Comparison of ENCODE assay signal across 28 cellular contexts in genomic region chr14:105605501-105606304, GRCh38.
A peak's percentile ranks its signal among the peaks of the same experiment; 100 is the strongest.
DNase-seq lines count a peak whose midpoint lies in the region; ATAC-seq and TF ChIP-seq lines count a peak whose summit lies in the region.
"Had no signal": no experiment of that assay in that cellular context is flagged by ENCODE, and none has a peak within 500 bp of the region (broad histone marks: within the 10 kb centered on the region; RNA-seq: fewer than 3 reads in every experiment).

No MANE protein-coding gene starts in this region.

- H3K27me3 ChIP-seq in colonic mucosa: no peaks in the 10 kb centered on the region
- no peaks in the 10 kb centered on the region for H3K27me3 ChIP-seq in thyroid gland
- H3K27me3 ChIP-seq: Peyer's patch, uterus had no signal

- no peaks in the 10 kb centered on the region for H3K4me1 Mint-ChIP-seq in activated CD4-positive, alpha-beta T cell treated with anti-CD3 and anti-CD28 coated beads, Interleukin-2, amount 10 ng/mL, durations not matched to agents 24 days and 14 days
- no peaks in the 10 kb centered on the region for H3K4me1 Mint-ChIP-seq in activated CD4-positive, alpha-beta T cell treated with anti-CD3 and anti-CD28 coated beads, Interleukin-2, amount 10 ng/mL, durations not matched to agents 7 days and 5 days
- peaks cover 5% of the 10 kb centered on the region for H3K4me1 Mint-ChIP-seq in CD14-positive monocyte
- H3K4me1 Mint-ChIP-seq: CD8-positive, alpha-beta memory T cell; GM23338; nephron progenitor cell had no signal

- H3K9me3 ChIP-seq in colonic mucosa: no peaks in the 10 kb centered on the region
- no peaks in the 10 kb centered on the region for H3K9me3 ChIP-seq in thyroid gland
- H3K9me3 ChIP-seq: Peyer's patch, SJCRH30, uterus had no signal

- H3K27ac Mint-ChIP-seq in activated CD4-positive, alpha-beta T cell treated with anti-CD3 and anti-CD28 coated beads, Interleukin-2, amount 10 ng/mL, durations not matched to agents 24 days and 14 days: no peak overlapping the region
- no peak overlapping the region for H3K27ac Mint-ChIP-seq in activated CD4-positive, alpha-beta T cell treated with anti-CD3 and anti-CD28 coated beads, Interleukin-2, amount 10 ng/mL, durations not matched to agents 7 days and 5 days
- no peak overlapping the region for H3K27ac Mint-ChIP-seq in CD14-positive monocyte
- H3K27ac Mint-ChIP-seq: activated CD4-positive, alpha-beta memory T cell treated with anti-CD3 and anti-CD28 coated beads for 36 hours; CD8-positive, alpha-beta memory T cell; GM23338; nephron progenitor cell had no signal

- H3K36me3 Mint-ChIP-seq in activated CD4-positive, alpha-beta T cell treated with anti-CD3 and anti-CD28 coated beads, Interleukin-2, amount 10 ng/mL, durations not matched to agents 24 days and 14 days (ENCODE audit: low read depth): no peaks in the 10 kb centered on the region
- H3K36me3 Mint-ChIP-seq in activated CD4-positive, alpha-beta T cell treated with anti-CD3 and anti-CD28 coated beads, Interleukin-2, amount 10 ng/mL, durations not matched to agents 7 days and 5 days (ENCODE audit: low read depth): no peaks in the 10 kb centered on the region
- H3K36me3 Mint-ChIP-seq in CD14-positive monocyte: no peaks in the 10 kb centered on the region
- H3K36me3 Mint-ChIP-seq: activated CD4-positive, alpha-beta memory T cell treated with anti-CD3 and anti-CD28 coated beads for 36 hours; CD8-positive, alpha-beta memory T cell had no signal

- no peak overlapping the region for H3K4me3 Mint-ChIP-seq in activated CD4-positive, alpha-beta T cell treated with anti-CD3 and anti-CD28 coated beads, Interleukin-2, amount 10 ng/mL, durations not matched to agents 24 days and 14 days
- no peak overlapping the region for H3K4me3 Mint-ChIP-seq in activated CD4-positive, alpha-beta T cell treated with anti-CD3 and anti-CD28 coated beads, Interleukin-2, amount 10 ng/mL, durations not matched to agents 7 days and 5 days
- H3K4me3 Mint-ChIP-seq in CD14-positive monocyte: no peak overlapping the region
- H3K4me3 Mint-ChIP-seq: activated CD4-positive, alpha-beta memory T cell treated with anti-CD3 and anti-CD28 coated beads for 36 hours; CD8-positive, alpha-beta memory T cell; GM23338; nephron progenitor cell had no signal

- H3K4me1 ChIP-seq in colonic mucosa: no peaks in the 10 kb centered on the region
- H3K4me1 ChIP-seq in thyroid gland: no peaks in the 10 kb centered on the region
- H3K4me1 ChIP-seq: parathyroid adenoma, Peyer's patch, SJCRH30, uterus had no signal

- H3K4me3 ChIP-seq in colonic mucosa (no peak overlapping the region), thyroid gland (replicated peaks in 1 of 3) (no peak overlapping the region)
- H3K4me3 ChIP-seq: GM23338, Peyer's patch, SJCRH30, uterus had no signal

- WGBS in thyroid gland, 2 donors: 83 to 95% methylated on average over 12 to 13 of the region's 21 CpGs

- peak; percentile 51 for DNase-seq in activated CD4-positive, alpha-beta T cell treated with anti-CD3 and anti-CD28 coated beads, Interleukin-2, amount 10 ng/mL, durations not matched to agents 24 days and 14 days
- DNase-seq in activated CD4-positive, alpha-beta T cell treated with anti-CD3 and anti-CD28 coated beads, Interleukin-2, amount 10 ng/mL, durations not matched to agents 7 days and 5 days: no peak
- DNase-seq in CD14-positive monocyte (ENCODE audit: low spot score) (peak; percentile 32), colonic mucosa (peak; percentile 15), posterior vena cava (ENCODE audit: low spot score) (peak; percentile 78), thyroid gland (no peak), AG08396 (ENCODE audit: low spot score) (no peak)
- DNase-seq: 8988T; activated CD4-positive, alpha-beta memory T cell treated with anti-CD3 and anti-CD28 coated beads for 36 hours; activated naive CD4-positive, alpha-beta T cell treated with Interleukin-2 at 50 U/mL for 16 hours; amniotic stem cell; CD8-positive, alpha-beta memory T cell; effector CD8-positive, alpha-beta T cell; NCI-H1048; NCI-H187; NCI-H2171 treated with DMSO at 0.1 percent for 48 hours; NCI-H526; nephron progenitor cell; SJCRH30; stimulated activated CD4-positive, alpha-beta T cell treated with anti-CD3 and anti-CD28 coated beads, Interleukin-12 subunit alpha, Interleukin-12 subunit beta, amount 100 ng/mL, for 4 hours; stimulated activated CD4-positive, alpha-beta T cell treated with anti-CD3 and anti-CD28 coated beads, Interleukin-4, amount 100 ng/mL, for 1 hour; uterus had no signal

- ATAC-seq in HG02642 (IDR thresholded peaks at IDR 0.05; ENCODE audit: poor library complexity, unreplicated experiment): no peak
- ATAC-seq: GM23338, right cardiac atrium had no signal

- CTCF ChIA-PET in activated CD4-positive, alpha-beta T cell treated with anti-CD3 and anti-CD28 coated beads, Interleukin-2, amount 10 ng/mL, durations not matched to agents 7 days and 5 days (lab: Charles Lee): no interaction called here

- TF ChIP-seq CTCF in CD14-positive monocyte (IDR thresholded peaks at IDR 0.05) (no peak), colonic mucosa (IDR thresholded peaks at IDR 0.05) (no peak), thyroid gland (IDR thresholded peaks at IDR 0.05) (no peak)

- no peaks in the 10 kb centered on the region for H3K36me3 ChIP-seq in colonic mucosa
- no peaks in the 10 kb centered on the region for H3K36me3 ChIP-seq in thyroid gland
- H3K36me3 ChIP-seq: Peyer's patch, SJCRH30, uterus had no signal

- TF ChIP-seq POLR2A in thyroid gland (IDR thresholded peaks at IDR 0.05): no peak

- no peak overlapping the region for H3K27ac ChIP-seq in colonic mucosa
- H3K27ac ChIP-seq in thyroid gland: no peak overlapping the region
- H3K27ac ChIP-seq: epithelial cell of prostate, parathyroid adenoma, Peyer's patch, SJCRH30, uterus had no signal

- POLR2A ChIA-PET in activated CD4-positive, alpha-beta T cell treated with anti-CD3 and anti-CD28 coated beads, Interleukin-2, amount 10 ng/mL, durations not matched to agents 7 days and 5 days (lab: Charles Lee): no interaction called here

- no peaks in the 10 kb centered on the region for H3K9me3 Mint-ChIP-seq in activated CD4-positive, alpha-beta T cell treated with anti-CD3 and anti-CD28 coated beads, Interleukin-2, amount 10 ng/mL, durations not matched to agents 24 days and 14 days
- H3K9me3 Mint-ChIP-seq in activated CD4-positive, alpha-beta T cell treated with anti-CD3 and anti-CD28 coated beads, Interleukin-2, amount 10 ng/mL, durations not matched to agents 7 days and 5 days: no peaks in the 10 kb centered on the region
- H3K9me3 Mint-ChIP-seq in CD14-positive monocyte: no peaks in the 10 kb centered on the region
- H3K9me3 Mint-ChIP-seq: activated CD4-positive, alpha-beta memory T cell treated with anti-CD3 and anti-CD28 coated beads for 36 hours; CD8-positive, alpha-beta memory T cell had no signal

- no peak overlapping the region for H3K9ac ChIP-seq in colonic mucosa (ENCODE audit: low read depth in 2 of 2, low read length in 2 of 2)
- H3K9ac ChIP-seq: parathyroid adenoma had no signal

- intact Hi-C loops in activated CD4-positive, alpha-beta T cell treated with anti-CD3 and anti-CD28 coated beads, Interleukin-2, amount 10 ng/mL, durations not matched to agents 24 days and 14 days (cut with micrococcal nuclease): no loop called here
- intact Hi-C loops in CD14-positive monocyte (cut with micrococcal nuclease): loop anchor here in 1 of 2 donors (5.0 kb wide), 1 partner anchor 47 kb away; no protein-coding TSS in a partner anchor
- intact Hi-C loops in colonic mucosa (cut with DNase I): no loop called here
- intact Hi-C loops in posterior vena cava (cut with DNase I): no loop called here
- intact Hi-C loops in thyroid gland (cut with DNase I): no loop called here

- H3K27me3 Mint-ChIP-seq in activated CD4-positive, alpha-beta T cell treated with anti-CD3 and anti-CD28 coated beads, Interleukin-2, amount 10 ng/mL, durations not matched to agents 24 days and 14 days: no peaks in the 10 kb centered on the region
- H3K27me3 Mint-ChIP-seq in activated CD4-positive, alpha-beta T cell treated with anti-CD3 and anti-CD28 coated beads, Interleukin-2, amount 10 ng/mL, durations not matched to agents 7 days and 5 days: no peaks in the 10 kb centered on the region
- peaks cover 0 to 3% (median 0%) of the 10 kb centered on the region in 3 donors for H3K27me3 Mint-ChIP-seq in CD14-positive monocyte (ENCODE audit: low read depth in 3 of 3)
- H3K27me3 Mint-ChIP-seq: activated CD4-positive, alpha-beta memory T cell treated with anti-CD3 and anti-CD28 coated beads for 36 hours had no signal

Comparison
In these comparisons a context has a peak if more than half of its experiments do, and no peak if none do; other contexts are left out.
1. DNase-seq: peak in activated CD4-positive, alpha-beta T cell treated with anti-CD3 and anti-CD28 coated beads, Interleukin-2, amount 10 ng/mL, durations not matched to agents 24 days and 14 days (single experiment), CD14-positive monocyte (single experiment), colonic mucosa (single experiment) and posterior vena cava (single experiment); none in activated CD4-positive, alpha-beta T cell treated with anti-CD3 and anti-CD28 coated beads, Interleukin-2, amount 10 ng/mL, durations not matched to agents 7 days and 5 days (single experiment), thyroid gland (0 of 2) and AG08396 (single experiment).